ENCODE assay signal across 11 cellular contexts in the genomic region with DNA sequence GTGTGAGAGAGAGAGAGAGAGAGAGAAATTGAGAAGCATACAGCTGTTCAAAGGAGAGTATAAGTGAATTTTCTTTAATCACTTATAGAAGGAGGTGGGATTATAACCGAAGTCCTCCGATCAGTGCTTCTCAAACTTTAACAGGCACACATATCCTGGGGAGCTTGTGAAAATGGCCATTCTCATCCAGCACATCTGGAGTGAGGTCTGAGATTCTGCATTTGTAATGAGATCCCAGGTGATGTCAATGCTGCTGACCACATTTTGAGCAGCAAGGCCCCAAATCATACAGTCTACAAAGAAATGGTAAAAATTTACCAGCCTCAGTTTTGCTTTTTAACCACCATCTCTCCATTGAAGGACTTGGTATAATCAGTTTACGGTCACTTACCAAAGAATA.
DNase-seq lines count a peak whose midpoint lies in the region; ATAC-seq and TF ChIP-seq lines count a peak whose summit lies in the region.
"Had no signal": no experiment of that assay in that cellular context is flagged by ENCODE, and none has a peak within 500 bp of the region (broad histone marks: within the 10 kb centered on the region; RNA-seq: fewer than 3 reads in every experiment).

No MANE protein-coding gene starts in this region.

- peak overlapping the region; percentile 79 for H3K4me2 ChIP-seq in OCI-LY7 (ENCODE audit: low read length)
- H3K4me2 ChIP-seq: smooth muscle cell had no signal

- no peak for TF ChIP-seq CTCF in OCI-LY7 (conservative IDR thresholded peaks at IDR 0.05; ENCODE audit: low read length)

- peak overlapping the region; percentile 40 for H3K4me3 ChIP-seq in OCI-LY7 (ENCODE audit: low read depth, low read length, poor library complexity, severe bottlenecking)
- H3K4me3 ChIP-seq: smooth muscle cell had no signal

- peaks cover 57% of the 10 kb centered on the region for H3K4me1 ChIP-seq in OCI-LY7 (ENCODE audit: insufficient read depth, low read length, poor library complexity, severe bottlenecking)

- CTCF ChIA-PET in OCI-LY7 (lab: Charles Lee; ENCODE audit: unreplicated experiment) = interaction anchor here (0.7 to 1.7 kb wide), 4 partner anchors 9 to 26 kb away, joined by 3 to 12 read pairs (median 4); no protein-coding TSS in a partner anchor

- DNase-seq in OCI-LY7 (ENCODE audit: low spot score) (no peak), HUDEP-2 (lab: John Stamatoyannopoulos, UW; ENCODE audit: unreplicated experiment in 76 of 76) (no peak), NCI-H2171 treated with DMSO at 0.1 percent for 48 hours (lab: John Stamatoyannopoulos, UW) (no peak)
- no peak for DNase-seq in activated CD4-positive, alpha-beta T cell treated with anti-CD3 and anti-CD28 coated beads, Interleukin-2, amount 50 U/mL, for 4 hours
- DNase-seq in activated CD8-positive, alpha-beta memory T cell treated with anti-CD3 and anti-CD28 coated beads, Interleukin-2, amount 50 U/mL, for 48 hours = no peak
- DNase-seq: NCI-H1417 treated with DMSO at 0.1 percent for 48 hours had no signal

- H3K36me3 ChIP-seq in OCI-LY7 (ENCODE audit: insufficient read depth, low read length) = no peaks in the 10 kb centered on the region

- H4K20me1 ChIP-seq in OCI-LY7 (ENCODE audit: insufficient read depth, low read length) = no peaks in the 10 kb centered on the region

- ATAC-seq in GM18502 (IDR thresholded peaks at IDR 0.05; ENCODE audit: poor library complexity, unreplicated experiment) = peak; percentile 29
- peak; percentile 30 for ATAC-seq in GM21390 (IDR thresholded peaks at IDR 0.05; ENCODE audit: unreplicated experiment)
- ATAC-seq in HG03060 (IDR thresholded peaks at IDR 0.05; ENCODE audit: low read depth, unreplicated experiment) = peak; percentile 5
- ATAC-seq: HCT116 had no signal

- H3K79me2 ChIP-seq in OCI-LY7 (ENCODE audit: insufficient read depth, low read depth, low read length) = no peaks in the 10 kb centered on the region

- no TSS peak for BruUV-seq in OCI-LY7 (replicated peaks; lab: Mats Ljungman, UMichigan)

- peak overlapping the region; percentile 93 for H2AFZ ChIP-seq in OCI-LY7 (ENCODE audit: low read length)

- H3K9me2 ChIP-seq in OCI-LY7 (ENCODE audit: insufficient read depth, low read length) = no peaks in the 10 kb centered on the region

- no peaks in the 10 kb centered on the region for H3K9me3 ChIP-seq in OCI-LY7 (ENCODE audit: low read length)

- peak overlapping the region; percentile 76 for H3K27ac ChIP-seq in OCI-LY7 (ENCODE audit: low read depth, low read length, poor library complexity, severe bottlenecking)

- POLR2A ChIA-PET in OCI-LY7 (lab: Charles Lee) = interaction anchor here (0.6 to 3.5 kb wide), 22 partner anchors 10 to 818 kb away, joined by 3 to 40 read pairs (median 6); no protein-coding TSS in a partner anchor

- intact Hi-C loops in OCI-LY7 (cut with micrococcal nuclease; ENCODE audit: unreplicated experiment) = loop anchor here (1.0 to 2.0 kb wide), 2 partner anchors 26 to 32 kb away; no protein-coding TSS in a partner anchor
